Comparison of ENCODE assay signal across 8 cellular contexts in genomic region chr3:39260957-39261356, GRCh38. TPM values are rescaled to one million over a fixed set of nuclear protein-coding genes. Genes with fewer than 3 reads are reported as not detected.
DNase-seq lines count a peak whose midpoint lies in the region; ATAC-seq and TF ChIP-seq lines count a peak whose summit lies in the region.

No MANE protein-coding gene starts in this region.

- peak; percentile 64 for TF ChIP-seq CTCF in activated CD8-positive, alpha-beta T cell treated with anti-CD3 and anti-CD28 coated beads for 36 hours (IDR thresholded peaks at IDR 0.05)
- peak in 4 of 5 experiments; percentile 21 to 48 (median 33) for TF ChIP-seq CTCF in transverse colon (IDR thresholded peaks at IDR 0.05)

- H3K27me3 Mint-ChIP-seq in activated CD8-positive, alpha-beta T cell treated with anti-CD3 and anti-CD28 coated beads for 36 hours, result peaks cover 10% of the 10 kb centered on the region
- peaks cover 0 to 33% (median 10%) of the 10 kb centered on the region in 5 donors for H3K27me3 Mint-ChIP-seq in naive thymus-derived CD8-positive, alpha-beta T cell

- H3K27ac ChIP-seq in transverse colon, result no peak overlapping the region

- DNase-seq in GM04503 (ENCODE audit: low read depth) (peak; percentile 77), HAP-1 (ENCODE audit: low spot score in 2 of 2) (peak; percentile 11 to 13), NCI-H226 (peak; percentile 88), erythroblast (lab: John Stamatoyannopoulos, UW) (peak; percentile 84 to 91), transverse colon (peak; percentile 54), cortex of kidney (lab: John Stamatoyannopoulos, UW) (no peak)
- peak; percentile 76 for DNase-seq in activated CD8-positive, alpha-beta T cell treated with anti-CD3 and anti-CD28 coated beads for 36 hours
- DNase-seq in naive thymus-derived CD8-positive, alpha-beta T cell, result peak in 8 of 10 donors; percentile 31 to 70 (median 38)

- ATAC-seq in activated CD8-positive, alpha-beta T cell treated with anti-CD3 and anti-CD28 coated beads for 36 hours, result peak; percentile 89
- peak; percentile 56 to 96 for ATAC-seq in naive thymus-derived CD8-positive, alpha-beta T cell

- no peaks in the 10 kb centered on the region for H3K9me3 Mint-ChIP-seq in activated CD8-positive, alpha-beta T cell treated with anti-CD3 and anti-CD28 coated beads for 36 hours
- no peaks in the 10 kb centered on the region for H3K9me3 Mint-ChIP-seq in naive thymus-derived CD8-positive, alpha-beta T cell

- H3K36me3 ChIP-seq in HAP-1 (replicated peaks), result no peaks in the 10 kb centered on the region
- no peaks in the 10 kb centered on the region for H3K36me3 ChIP-seq in transverse colon

- TF ChIP-seq EP300 in transverse colon (IDR thresholded peaks at IDR 0.05; ENCODE audit: low read depth), result no peak

- in situ Hi-C loops in HAP-1 (cut with MboI; ENCODE audit: low sequenced_read_pairs) (no loop called here), transverse colon (cut with MboI; ENCODE audit: low pct_ligation_motif_present in 1 of 4, low pct_unique_long_range_greater_than_20kb in 1 of 4, low sequenced_read_pairs in 3 of 4) (no loop called here)

- 4 to 8% methylated on average over 6 to 7 of the region's 7 CpGs for WGBS in transverse colon (ENCODE audit: low coverage in 1 of 2), 2 donors

- POLR2A ChIA-PET in activated CD8-positive, alpha-beta T cell treated with anti-CD3 and anti-CD28 coated beads for 36 hours (lab: Charles Lee), result no interaction called here
- POLR2A ChIA-PET in naive thymus-derived CD8-positive, alpha-beta T cell (lab: Charles Lee), result interaction anchor here (0.8 kb wide), 1 partner anchor 32 kb away, joined by 4 read pairs; no protein-coding TSS in a partner anchor

- peaks cover 2% of the 10 kb centered on the region for H3K36me3 Mint-ChIP-seq in activated CD8-positive, alpha-beta T cell treated with anti-CD3 and anti-CD28 coated beads for 36 hours (ENCODE audit: low read depth)
- H3K36me3 Mint-ChIP-seq in naive thymus-derived CD8-positive, alpha-beta T cell, result no peaks in the 10 kb centered on the region

- no peak overlapping the region for H3K4me3 ChIP-seq in HAP-1
- H3K4me3 ChIP-seq in transverse colon, result no peak overlapping the region

- H3K27me3 ChIP-seq in HAP-1 (ENCODE audit: low read depth) (peaks cover 24% of the 10 kb centered on the region), transverse colon (peaks cover 15% of the 10 kb centered on the region)

- no peaks in the 10 kb centered on the region for H3K9me3 ChIP-seq in HAP-1
- H3K9me3 ChIP-seq in transverse colon, result no peaks in the 10 kb centered on the region

- no peaks in the 10 kb centered on the region for H3K4me1 ChIP-seq in HAP-1
- H3K4me1 ChIP-seq in transverse colon, result peaks cover 0 to 11% (median 0%) of the 10 kb centered on the region in 4 donors

- intact Hi-C loops in activated CD8-positive, alpha-beta T cell treated with anti-CD3 and anti-CD28 coated beads for 36 hours (cut with micrococcal nuclease), result no loop called here
- intact Hi-C loops in transverse colon (cut with DNase I; ENCODE audit: low total_unique reads), result no loop called here

- CTCF ChIA-PET in activated CD8-positive, alpha-beta T cell treated with anti-CD3 and anti-CD28 coated beads for 36 hours (lab: Charles Lee), result interaction anchor here (1.2 to 2.3 kb wide), 3 partner anchors 27 to 72 kb away, joined by 6 to 9 read pairs (median 7); no protein-coding TSS in a partner anchor

- no peak overlapping the region for H3K27ac Mint-ChIP-seq in activated CD8-positive, alpha-beta T cell treated with anti-CD3 and anti-CD28 coated beads for 36 hours
- peak overlapping the region in 6 of 10 donors; percentile 33 to 83 (median 44) for H3K27ac Mint-ChIP-seq in naive thymus-derived CD8-positive, alpha-beta T cell

- H3K4me3 Mint-ChIP-seq in activated CD8-positive, alpha-beta T cell treated with anti-CD3 and anti-CD28 coated beads for 36 hours, result no peak overlapping the region
- peak overlapping the region in 1 of 10 donors; percentile 33 for H3K4me3 Mint-ChIP-seq in naive thymus-derived CD8-positive, alpha-beta T cell

- TF ChIP-seq POLR2A in erythroblast (IDR thresholded peaks at IDR 0.05; ENCODE audit: low read length) (no peak), transverse colon (IDR thresholded peaks at IDR 0.05) (no peak)

- peaks cover 75% of the 10 kb centered on the region for H3K4me1 Mint-ChIP-seq in activated CD8-positive, alpha-beta T cell treated with anti-CD3 and anti-CD28 coated beads for 36 hours (ENCODE audit: low read depth)
- peaks cover 11 to 86% (median 14%) of the 10 kb centered on the region in 4 donors for H3K4me1 Mint-ChIP-seq in naive thymus-derived CD8-positive, alpha-beta T cell

RNA-seq across cellular contexts. Expression of gene CX3CR1, which starts 18.9 kb away (rescaled TPM):
- under 1 TPM; 0.34 to 0.88 TPM for total RNA-seq in activated CD8-positive, alpha-beta T cell treated with anti-CD3 and anti-CD28 coated beads for 36 hours
- under 1 TPM; 0.66 to 0.96 TPM for total RNA-seq in naive thymus-derived CD8-positive, alpha-beta T cell
- polyA plus RNA-seq in naive thymus-derived CD8-positive, alpha-beta T cell, result 10 to 100 TPM in 1 of 3 donors, 1 to 10 TPM in 2; 2.8 to 61.8 (median 3.4) TPM
- total RNA-seq in transverse colon, result under 1 TPM in 1 of 4 donors, not detected in 3; 0.32 TPM
